In genomic region chr4:24967346-24967745, GRCh38 we compare ENCODE assay signal across 8 cellular contexts.
"Had no signal": no experiment of that assay in that cellular context is flagged by ENCODE, and none has a peak within 500 bp of the region (broad histone marks: within the 10 kb centered on the region; RNA-seq: fewer than 3 reads in every experiment).

No MANE protein-coding gene starts in this region.

- H3K27ac Mint-ChIP-seq: IgD-negative memory B cell had no signal

- H3K27ac ChIP-seq: HL-60, KMS-11 had no signal

- H3K4me3 Mint-ChIP-seq: IgD-negative memory B cell had no signal

- H3K9ac ChIP-seq: KMS-11 had no signal

- H3K4me3 ChIP-seq: K562 had no signal

- H3K27me3 Mint-ChIP-seq: IgD-negative memory B cell had no signal

- ATAC-seq: HepG2, K562 had no signal

- DNase-seq: IMR-90, KBM-7, KG1 had no signal

- H3K4me1 Mint-ChIP-seq: IgD-negative memory B cell had no signal

- H3K4me2 ChIP-seq: KMS-11 had no signal
